In the genomic region with DNA sequence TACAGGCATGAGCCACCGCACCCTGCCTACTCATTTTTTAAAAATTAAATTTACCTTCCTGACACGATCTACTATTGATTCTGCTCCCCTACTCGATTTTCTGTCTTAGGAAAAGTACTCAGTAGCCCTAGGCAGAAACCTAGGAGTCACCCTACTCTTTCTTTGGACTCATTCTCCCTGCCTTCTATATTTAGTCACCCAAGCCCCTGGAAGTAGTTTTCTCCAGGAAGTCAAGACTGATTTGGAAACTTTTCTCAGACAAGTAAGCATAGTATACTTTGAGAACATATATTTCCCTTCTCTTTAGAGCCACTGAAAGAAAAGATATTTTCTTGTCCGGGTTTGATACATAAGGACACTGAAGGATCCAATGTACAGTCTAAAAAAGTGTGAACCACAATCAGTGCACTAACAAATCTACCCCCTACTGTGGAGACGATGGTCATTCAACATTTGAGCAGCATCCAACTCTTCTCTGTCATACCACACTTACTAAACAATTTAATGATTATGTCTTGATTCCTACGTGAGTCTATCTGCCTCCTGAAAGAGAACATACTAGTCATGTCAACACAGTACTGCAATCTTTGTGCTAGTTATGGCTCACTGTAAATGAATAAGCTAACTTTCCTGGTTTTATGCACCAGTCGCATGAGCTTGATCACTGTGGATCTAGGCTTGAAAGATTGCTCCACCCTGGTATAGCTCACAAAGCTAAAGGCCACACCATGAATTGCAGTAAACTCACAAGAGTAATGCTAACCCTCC, we compare ENCODE assay signal across 1 cellular context.
TF ChIP-seq lines count a peak whose summit lies in the region.

No MANE protein-coding gene starts in this region.

TF ChIP-seq in HepG2, 621 proteins besides CTCF, POLR2A, EP300 and RAD21:
- TF ChIP-seq MTA1 (CRISPR knock-in tag; IDR thresholded peaks at IDR 0.05; ENCODE audit: borderline replicate concordance) (no peak), GMEB1 (CRISPR knock-in tag; IDR thresholded peaks at IDR 0.05; ENCODE audit: borderline replicate concordance) (no peak)
